Comparison of ENCODE assay signal across 8 cellular contexts in the genomic region with DNA sequence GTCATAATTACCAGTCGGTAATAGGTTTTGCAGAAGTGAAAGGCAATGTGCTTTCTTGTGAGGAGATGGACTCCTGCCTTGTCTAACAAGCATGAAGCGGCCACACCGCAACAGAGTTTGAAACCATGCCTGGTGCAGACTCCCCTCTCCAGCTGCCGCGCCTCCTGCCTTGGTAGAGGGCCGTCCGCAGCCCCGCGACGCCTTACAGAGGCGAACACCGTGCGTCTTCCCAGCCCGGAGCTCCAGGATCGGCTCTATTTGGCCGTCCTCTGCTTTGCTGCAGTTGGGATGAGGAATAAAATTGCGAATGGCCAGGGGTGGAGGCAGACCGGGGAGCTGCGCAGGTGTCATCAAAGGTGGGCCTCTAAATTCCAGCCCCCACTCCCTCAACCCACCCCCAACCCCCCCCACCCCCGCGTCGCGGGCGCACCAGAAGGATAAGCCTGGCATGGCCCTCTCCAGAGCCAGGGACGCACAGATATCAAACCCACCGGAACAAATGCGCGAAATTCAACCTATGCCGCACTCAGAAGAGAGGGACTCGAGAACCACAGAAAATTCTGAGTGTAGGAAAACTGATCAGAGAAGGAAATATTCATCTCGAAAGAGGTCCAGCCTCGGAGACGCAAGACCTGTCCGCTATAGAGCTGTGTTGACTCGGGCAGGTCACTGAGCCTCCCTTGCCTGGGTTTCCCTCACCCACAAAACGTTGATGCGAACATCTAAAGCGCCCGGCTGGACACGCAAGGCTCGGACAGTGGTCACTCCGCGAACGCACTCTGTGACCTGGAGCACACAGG. TPM values are rescaled to one million over a fixed set of nuclear protein-coding genes. Genes with fewer than 3 reads are reported as not detected.
DNase-seq lines count a peak whose midpoint lies in the region; ATAC-seq and TF ChIP-seq lines count a peak whose summit lies in the region.

No MANE protein-coding gene starts in this region.

- ATAC-seq in GM18858 (IDR thresholded peaks at IDR 0.05; ENCODE audit: unreplicated experiment), result peak; percentile 52

- H3K36me3 ChIP-seq in HAP-1 (replicated peaks) (no peaks in the 10 kb centered on the region), OCI-LY7 (ENCODE audit: insufficient read depth, low read length) (no peaks in the 10 kb centered on the region)

- no peaks in the 10 kb centered on the region for H3K9me3 ChIP-seq in HAP-1
- no peaks in the 10 kb centered on the region for H3K9me3 ChIP-seq in OCI-LY7 (ENCODE audit: low read length)

- H2AFZ ChIP-seq in OCI-LY7 (ENCODE audit: low read length), result no peak overlapping the region

- H3K4me2 ChIP-seq in OCI-LY7 (ENCODE audit: low read length), result peak overlapping the region; percentile 93; the same call in 1 of the 2 replicates

- H4K20me1 ChIP-seq in OCI-LY7 (ENCODE audit: insufficient read depth, low read length), result no peaks in the 10 kb centered on the region

- H3K4me3 Mint-ChIP-seq in endothelial cell (ENCODE audit: unreplicated experiment) (peak overlapping the region; percentile 86), osteocyte (ENCODE audit: unreplicated experiment) (peak overlapping the region; percentile 60)

- H3K36me3 Mint-ChIP-seq in endothelial cell (ENCODE audit: low read depth, unreplicated experiment) (peaks cover 8% of the 10 kb centered on the region), osteocyte (ENCODE audit: unreplicated experiment) (no peaks in the 10 kb centered on the region)

- no TSS peak for BruUV-seq in OCI-LY7 (replicated peaks; lab: Mats Ljungman, UMichigan)

- H3K4me1 Mint-ChIP-seq in endothelial cell (ENCODE audit: unreplicated experiment), result peaks cover 5% of the 10 kb centered on the region
- H3K4me1 Mint-ChIP-seq in osteocyte (ENCODE audit: unreplicated experiment), result peaks cover 37% of the 10 kb centered on the region

- H3K4me3 ChIP-seq in HAP-1, result peak overlapping the region; percentile 32
- H3K4me3 ChIP-seq in OCI-LY7 (ENCODE audit: low read depth, low read length, poor library complexity, severe bottlenecking), result no peak overlapping the region

- H3K4me1 ChIP-seq in HAP-1 (peaks cover 7% of the 10 kb centered on the region), OCI-LY7 (ENCODE audit: insufficient read depth, low read length, poor library complexity, severe bottlenecking) (peaks cover 17% of the 10 kb centered on the region)

- H3K9me2 ChIP-seq in OCI-LY7 (ENCODE audit: insufficient read depth, low read length), result no peaks in the 10 kb centered on the region

- POLR2A ChIA-PET in OCI-LY7 (lab: Charles Lee), result interaction anchor here (0.7 kb wide), 1 partner anchor 191 kb away, joined by 3 read pairs; no protein-coding TSS in a partner anchor

- intact Hi-C loops in OCI-LY7 (cut with micrococcal nuclease; ENCODE audit: unreplicated experiment), result no loop called here

- peaks cover 26% of the 10 kb centered on the region for H3K27me3 ChIP-seq in HAP-1 (ENCODE audit: low read depth)

- no peak for TF ChIP-seq CTCF in OCI-LY7 (conservative IDR thresholded peaks at IDR 0.05; ENCODE audit: low read length)
- no peak for TF ChIP-seq CTCF in endothelial cell (IDR thresholded peaks at IDR 0.05; ENCODE audit: unreplicated experiment)
- TF ChIP-seq CTCF in osteocyte (IDR thresholded peaks at IDR 0.05), result no peak

- H3K27me3 Mint-ChIP-seq in endothelial cell (ENCODE audit: unreplicated experiment) (peaks cover 17% of the 10 kb centered on the region), osteocyte (ENCODE audit: unreplicated experiment) (peaks cover 52% of the 10 kb centered on the region)

- DNase-seq in HAP-1 (ENCODE audit: low spot score in 2 of 2) (no peak), OCI-LY7 (ENCODE audit: low spot score) (peak; percentile 28), endothelial cell (ENCODE audit: low spot score) (no peak), osteocyte (ENCODE audit: extremely low spot score, unreplicated experiment) (no peak), substantia nigra (lab: John Stamatoyannopoulos, UW) (no peak), NCI-H510A treated with DMSO at 0.1 percent for 48 hours (lab: John Stamatoyannopoulos, UW) (no peak)
- DNase-seq in central memory CD4-positive, alpha-beta T cell, result no peak

- H3K27ac Mint-ChIP-seq in endothelial cell (ENCODE audit: unreplicated experiment) (no peak overlapping the region), osteocyte (ENCODE audit: unreplicated experiment) (no peak overlapping the region)

- H3K9me3 Mint-ChIP-seq in endothelial cell (ENCODE audit: unreplicated experiment) (no peaks in the 10 kb centered on the region), osteocyte (ENCODE audit: unreplicated experiment) (no peaks in the 10 kb centered on the region)

- CTCF ChIA-PET in OCI-LY7 (lab: Charles Lee; ENCODE audit: unreplicated experiment), result no interaction called here

- no peaks in the 10 kb centered on the region for H3K79me2 ChIP-seq in OCI-LY7 (ENCODE audit: insufficient read depth, low read depth, low read length)

- in situ Hi-C loops in HAP-1 (cut with MboI; ENCODE audit: low sequenced_read_pairs), result loop anchor here (10.0 kb wide), 1 partner anchor 385 kb away; no protein-coding TSS in a partner anchor

- H3K27ac ChIP-seq in OCI-LY7 (ENCODE audit: low read depth, low read length, poor library complexity, severe bottlenecking) (no peak overlapping the region), substantia nigra (ENCODE audit: low read depth, low read length, poor library complexity, severe bottlenecking) (no peak overlapping the region)

RNA-seq across cellular contexts. Expression of a gene that starts 1.1 kb away (rescaled TPM):
- total RNA-seq in OCI-LY7 (2014; rRNA removed; shearing (Covaris generic)), result 0.49 and 1.9 TPM in 2 replicates
- total RNA-seq in OCI-LY7 (2022) (1.6 and 1.8 TPM in 2 replicates), endothelial cell (ENCODE audit: unreplicated experiment) (7.2 TPM), osteocyte (0.21 and 0.99 TPM in 2 replicates)

RNA-seq across cellular contexts. Expression of a gene that starts 25.7 kb away (rescaled TPM):
- 1,901 and 3,039 TPM in 2 replicates for total RNA-seq in OCI-LY7 (2014; rRNA removed; shearing (Covaris generic))
- total RNA-seq in OCI-LY7 (2022), result 869 and 903 TPM in 2 replicates
- 3,500 TPM for total RNA-seq in endothelial cell (ENCODE audit: unreplicated experiment)
- total RNA-seq in osteocyte, result 2,436 and 2,534 TPM in 2 replicates
